Comparison of ENCODE assay signal across 1 cellular context in genomic region chr11:86291466-86292262, GRCh38.
TF ChIP-seq lines count a peak whose summit lies in the region.

No MANE protein-coding gene starts in this region.

TF ChIP-seq in GM12878, 131 proteins besides CTCF, POLR2A, EP300 and RAD21 (continued from another document):
- TF ChIP-seq, protein P1, sequence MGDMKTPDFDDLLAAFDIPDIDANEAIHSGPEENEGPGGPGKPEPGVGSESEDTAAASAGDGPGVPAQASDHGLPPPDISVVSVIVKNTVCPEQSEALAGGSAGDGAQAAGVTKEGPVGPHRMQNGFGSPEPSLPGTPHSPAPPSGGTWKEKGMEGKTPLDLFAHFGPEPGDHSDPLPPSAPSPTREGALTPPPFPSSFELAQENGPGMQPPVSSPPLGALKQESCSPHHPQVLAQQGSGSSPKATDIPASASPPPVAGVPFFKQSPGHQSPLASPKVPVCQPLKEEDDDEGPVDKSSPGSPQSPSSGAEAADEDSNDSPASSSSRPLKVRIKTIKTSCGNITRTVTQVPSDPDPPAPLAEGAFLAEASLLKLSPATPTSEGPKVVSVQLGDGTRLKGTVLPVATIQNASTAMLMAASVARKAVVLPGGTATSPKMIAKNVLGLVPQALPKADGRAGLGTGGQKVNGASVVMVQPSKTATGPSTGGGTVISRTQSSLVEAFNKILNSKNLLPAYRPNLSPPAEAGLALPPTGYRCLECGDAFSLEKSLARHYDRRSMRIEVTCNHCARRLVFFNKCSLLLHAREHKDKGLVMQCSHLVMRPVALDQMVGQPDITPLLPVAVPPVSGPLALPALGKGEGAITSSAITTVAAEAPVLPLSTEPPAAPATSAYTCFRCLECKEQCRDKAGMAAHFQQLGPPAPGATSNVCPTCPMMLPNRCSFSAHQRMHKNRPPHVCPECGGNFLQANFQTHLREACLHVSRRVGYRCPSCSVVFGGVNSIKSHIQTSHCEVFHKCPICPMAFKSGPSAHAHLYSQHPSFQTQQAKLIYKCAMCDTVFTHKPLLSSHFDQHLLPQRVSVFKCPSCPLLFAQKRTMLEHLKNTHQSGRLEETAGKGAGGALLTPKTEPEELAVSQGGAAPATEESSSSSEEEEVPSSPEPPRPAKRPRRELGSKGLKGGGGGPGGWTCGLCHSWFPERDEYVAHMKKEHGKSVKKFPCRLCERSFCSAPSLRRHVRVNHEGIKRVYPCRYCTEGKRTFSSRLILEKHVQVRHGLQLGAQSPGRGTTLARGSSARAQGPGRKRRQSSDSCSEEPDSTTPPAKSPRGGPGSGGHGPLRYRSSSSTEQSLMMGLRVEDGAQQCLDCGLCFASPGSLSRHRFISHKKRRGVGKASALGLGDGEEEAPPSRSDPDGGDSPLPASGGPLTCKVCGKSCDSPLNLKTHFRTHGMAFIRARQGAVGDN (IDR thresholded peaks at IDR 0.05): no peak
- 0 out of 2 replicates have a peak, but pooled peaks have one; percentile 15 for TF ChIP-seq IRF4 (IDR thresholded peaks at IDR 0.05; ENCODE audit: low read depth, low read length)
- TF ChIP-seq ZBTB40 (IDR thresholded peaks at IDR 0.05; ENCODE audit: borderline replicate concordance): no peak
- no peak for TF ChIP-seq SUPT20H (IDR thresholded peaks at IDR 0.05; ENCODE audit: borderline replicate concordance, control insufficient read depth, low read depth, low read length)
- peak; percentile 98 for TF ChIP-seq ZNF384 (IDR thresholded peaks at IDR 0.05; ENCODE audit: borderline replicate concordance, low read depth, low read length)
- TF ChIP-seq GABPA (IDR thresholded peaks at IDR 0.05; ENCODE audit: low read depth): no peak
- no peak for TF ChIP-seq CHD4 (IDR thresholded peaks at IDR 0.05)
- 0 out of 2 replicates have a peak, but pooled peaks have one; percentile 45 for TF ChIP-seq FOXM1 (IDR thresholded peaks at IDR 0.05; ENCODE audit: low read depth, low read length)
- TF ChIP-seq CREB1 (IDR thresholded peaks at IDR 0.05; ENCODE audit: low read depth): no peak
- peak; percentile 54; the same call in 1 of the 2 replicates for TF ChIP-seq YY1 (IDR thresholded peaks at IDR 0.05; ENCODE audit: low read depth, low read length)
- TF ChIP-seq IKZF2 (IDR thresholded peaks at IDR 0.05): no peak
- no peak for TF ChIP-seq SMAD1 (IDR thresholded peaks at IDR 0.05; ENCODE audit: low read depth, partially characterized antibody)
- TF ChIP-seq ZBTB33 (IDR thresholded peaks at IDR 0.05): no peak
- no peak for TF ChIP-seq SREBF1 (IDR thresholded peaks at IDR 0.05; ENCODE audit: low read length)
- peak; percentile 49; the same call in 1 of the 2 replicates for TF ChIP-seq RUNX3 (IDR thresholded peaks at IDR 0.05; ENCODE audit: low read length)
- TF ChIP-seq SMC3 (IDR thresholded peaks at IDR 0.05; ENCODE audit: borderline replicate concordance, low read length): peak; percentile 82
- TF ChIP-seq, protein P2, sequence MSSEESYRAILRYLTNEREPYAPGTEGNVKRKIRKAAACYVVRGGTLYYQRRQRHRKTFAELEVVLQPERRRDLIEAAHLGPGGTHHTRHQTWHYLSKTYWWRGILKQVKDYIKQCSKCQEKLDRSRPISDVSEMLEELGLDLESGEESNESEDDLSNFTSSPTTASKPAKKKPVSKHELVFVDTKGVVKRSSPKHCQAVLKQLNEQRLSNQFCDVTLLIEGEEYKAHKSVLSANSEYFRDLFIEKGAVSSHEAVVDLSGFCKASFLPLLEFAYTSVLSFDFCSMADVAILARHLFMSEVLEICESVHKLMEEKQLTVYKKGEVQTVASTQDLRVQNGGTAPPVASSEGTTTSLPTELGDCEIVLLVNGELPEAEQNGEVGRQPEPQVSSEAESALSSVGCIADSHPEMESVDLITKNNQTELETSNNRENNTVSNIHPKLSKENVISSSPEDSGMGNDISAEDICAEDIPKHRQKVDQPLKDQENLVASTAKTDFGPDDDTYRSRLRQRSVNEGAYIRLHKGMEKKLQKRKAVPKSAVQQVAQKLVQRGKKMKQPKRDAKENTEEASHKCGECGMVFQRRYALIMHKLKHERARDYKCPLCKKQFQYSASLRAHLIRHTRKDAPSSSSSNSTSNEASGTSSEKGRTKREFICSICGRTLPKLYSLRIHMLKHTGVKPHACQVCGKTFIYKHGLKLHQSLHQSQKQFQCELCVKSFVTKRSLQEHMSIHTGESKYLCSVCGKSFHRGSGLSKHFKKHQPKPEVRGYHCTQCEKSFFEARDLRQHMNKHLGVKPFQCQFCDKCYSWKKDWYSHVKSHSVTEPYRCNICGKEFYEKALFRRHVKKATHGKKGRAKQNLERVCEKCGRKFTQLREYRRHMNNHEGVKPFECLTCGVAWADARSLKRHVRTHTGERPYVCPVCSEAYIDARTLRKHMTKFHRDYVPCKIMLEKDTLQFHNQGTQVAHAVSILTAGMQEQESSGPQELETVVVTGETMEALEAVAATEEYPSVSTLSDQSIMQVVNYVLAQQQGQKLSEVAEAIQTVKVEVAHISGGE (CRISPR knock-in tag; IDR thresholded peaks at IDR 0.05): no peak
- TF ChIP-seq SREBF2 (IDR thresholded peaks at IDR 0.05; ENCODE audit: low read length): no peak
- TF ChIP-seq NKRF (conservative IDR thresholded peaks at IDR 0.05): no peak
